8 cellular contexts compared by ENCODE assay signal in the genomic region with DNA sequence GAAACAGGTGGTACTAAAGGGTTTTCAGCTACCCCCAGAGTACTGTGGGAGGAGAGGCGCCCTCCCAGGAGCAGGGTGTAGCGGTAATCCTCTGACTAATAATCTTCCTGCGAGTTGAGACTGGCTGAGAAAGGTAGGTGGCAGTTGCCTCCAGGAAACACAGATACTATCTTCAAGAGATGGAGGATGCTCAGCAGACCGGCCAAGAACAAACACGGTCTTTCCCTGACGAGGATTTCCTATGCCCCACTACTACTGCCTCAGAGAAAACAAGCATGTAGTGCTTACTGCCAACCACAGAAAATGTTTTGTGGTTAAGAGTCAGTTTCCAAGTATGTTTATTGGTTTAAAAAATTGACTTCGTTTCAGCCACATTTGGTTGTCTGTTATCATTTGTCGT. TPM values are rescaled to one million over a fixed set of nuclear protein-coding genes. Genes with fewer than 3 reads are reported as not detected.
A peak's percentile ranks its signal among the peaks of the same experiment; 100 is the strongest.
DNase-seq lines count a peak whose midpoint lies in the region; ATAC-seq and TF ChIP-seq lines count a peak whose summit lies in the region.

No MANE protein-coding gene starts in this region.

- H3K27me3 ChIP-seq in mammary epithelial cell (ENCODE audit: insufficient read depth, low read length) (peaks cover 3% of the 10 kb centered on the region), psoas muscle (ENCODE audit: insufficient read depth in 3 of 3, low read length in 2 of 3) (no peaks in the 10 kb centered on the region)

- H4K20me1 ChIP-seq in mammary epithelial cell (ENCODE audit: insufficient read depth, low read length) = peaks cover 7% of the 10 kb centered on the region

- H2AFZ ChIP-seq in mammary epithelial cell (ENCODE audit: low read depth, low read length) = no peak overlapping the region

- in situ Hi-C loops in mammary epithelial cell (cut with MboI; ENCODE audit: low sequenced_read_pairs in 2 of 2) = no loop called here

- H3K36me3 ChIP-seq in mammary epithelial cell (ENCODE audit: insufficient read depth, low read length) = peaks cover 2% of the 10 kb centered on the region
- peaks cover 6 to 89% of the 10 kb centered on the region in 2 donors for H3K36me3 ChIP-seq in psoas muscle (ENCODE audit: insufficient read depth in 1 of 2, low read depth in 1 of 2)

- peak overlapping the region; percentile 25 for H3K4me2 ChIP-seq in mammary epithelial cell (ENCODE audit: insufficient read depth, low read depth, low read length)

- WGBS in mammary epithelial cell (ENCODE audit: low coverage, missing lambda C conversion rate) = 2% methylated on average over 8 of the region's 8 CpGs
- 76 to 84% (median 83%) methylated on average over 8 of the region's 8 CpGs for WGBS in psoas muscle, 3 donors

- TF ChIP-seq CTCF in mammary epithelial cell (conservative IDR thresholded peaks at IDR 0.05 in 1 of 2, IDR thresholded peaks at IDR 0.05 in 1 of 2; ENCODE audit: extremely low read depth in 1 of 2, insufficient read depth in 1 of 2, low read depth in 1 of 2, low read length in 2 of 2) (peak in 1 of 2 donors; percentile 17), psoas muscle (IDR thresholded peaks at IDR 0.05) (no peak)

- no peak overlapping the region for H3K9ac ChIP-seq in mammary epithelial cell (ENCODE audit: insufficient read depth, low read length)

- H3K27ac ChIP-seq in mammary epithelial cell (ENCODE audit: insufficient read depth, low read depth, low read length) (no peak overlapping the region), psoas muscle (no peak overlapping the region)

- intact Hi-C loops in mammary epithelial cell (cut with micrococcal nuclease) = loop anchor here (1.0 kb wide), 3 partner anchors 27 to 106 kb away; a partner anchor contains a TSS
- intact Hi-C loops in psoas muscle (cut with DNase I) = no loop called here

- CTCF ChIA-PET in mammary epithelial cell (lab: Charles Lee; ENCODE audit: low non-redundant PET) = no interaction called here

- no TSS peak for BruUV-seq in mammary epithelial cell (replicated peaks; lab: Mats Ljungman, UMichigan)

- ATAC-seq in GM18870 (IDR thresholded peaks at IDR 0.05; ENCODE audit: unreplicated experiment) (peak; percentile 84), HG03039 (IDR thresholded peaks at IDR 0.05; ENCODE audit: unreplicated experiment) (peak; percentile 71), psoas muscle (no peak)

- dilution Hi-C loops in mammary epithelial cell (cut with HindIII; ENCODE audit: low sequenced_read_pairs) = no loop called here

- peaks cover 28% of the 10 kb centered on the region for H3K4me1 ChIP-seq in mammary epithelial cell (ENCODE audit: insufficient read depth, low read length)
- peaks cover 6% of the 10 kb centered on the region for H3K4me1 ChIP-seq in psoas muscle

- H3K9me3 ChIP-seq in mammary epithelial cell (replicated peaks; ENCODE audit: insufficient read depth, low read length) = no peaks in the 10 kb centered on the region
- H3K9me3 ChIP-seq in psoas muscle = no peaks in the 10 kb centered on the region

- DNase-seq in T-helper 22 cell (ENCODE audit: low read depth) (peak; percentile 71), mammary epithelial cell (peak; percentile 98), RPMI8226 (no peak), psoas muscle (no peak), KG1 (lab: John Stamatoyannopoulos, UW) (no peak)
- peak; percentile 46 to 53 for DNase-seq in stimulated activated CD4-positive, alpha-beta T cell treated with anti-CD3 and anti-CD28 coated beads, Interleukin-15, amount 100 ng/mL, for 48 hours (ENCODE audit: low read depth in 2 of 2)

- H3K79me2 ChIP-seq in mammary epithelial cell (ENCODE audit: insufficient read depth, low read length) = no peaks in the 10 kb centered on the region

- no peak overlapping the region for H3K4me3 ChIP-seq in mammary epithelial cell (replicated peaks in 1 of 3; ENCODE audit: insufficient read depth in 1 of 3, low read depth in 2 of 3, low read length in 3 of 3)
- H3K4me3 ChIP-seq in psoas muscle = no peak overlapping the region

RNA-seq across cellular contexts. Expression of a gene that starts 26.8 kb away (rescaled TPM):
- total RNA-seq in mammary epithelial cell (10 to 100 TPM; 34.3 to 42.2 TPM), psoas muscle (10 to 100 TPM; 37.1 to 53.4 (median 51.1) TPM)
- polyA plus RNA-seq in mammary epithelial cell (20.7 TPM), psoas muscle (10 to 100 TPM; 23.2 to 56.3 (median 35.4) TPM)
- 23.8 TPM for polyA minus RNA-seq in mammary epithelial cell

RNA-seq across cellular contexts. Expression of a gene that starts 38.0 kb away (rescaled TPM):
- 10 to 100 TPM; 24.0 to 33.5 TPM for total RNA-seq in mammary epithelial cell
- polyA plus RNA-seq in mammary epithelial cell = 32.5 TPM
- 24.9 TPM for polyA minus RNA-seq in mammary epithelial cell
- 10 to 100 TPM; 20.9 to 38.8 (median 22.1) TPM for total RNA-seq in psoas muscle
- polyA plus RNA-seq in psoas muscle = 10 to 100 TPM; 18.1 to 92.3 (median 40.4) TPM

RNA-seq across cellular contexts. Expression of a gene that starts 42.0 kb away (rescaled TPM):
- total RNA-seq in mammary epithelial cell (not detected), psoas muscle (10 to 100 TPM in 1 of 4 donors, 1 to 10 TPM in 3; 3.1 to 49.1 (median 3.6) TPM)
- polyA plus RNA-seq in mammary epithelial cell (not detected), psoas muscle (1 to 10 TPM; 1.2 to 3.1 (median 1.6) TPM)
- not detected for polyA minus RNA-seq in mammary epithelial cell

Comparison
In these comparisons a context has a peak if more than half of its experiments do, and no peak if none do; other contexts are left out.
1. ATAC-seq: peak in GM18870 (single experiment) and HG03039 (single experiment); none in psoas muscle (0 of 4).
2. DNase-seq: peak in T-helper 22 cell (single experiment), mammary epithelial cell (single experiment) and stimulated activated CD4-positive, alpha-beta T cell treated with anti-CD3 and anti-CD28 coated beads, Interleukin-15, amount 100 ng/mL, for 48 hours (2 of 2); none in RPMI8226 (single experiment), psoas muscle (0 of 2) and KG1 (single experiment).
3. RNA of a gene that starts 42.0 kb away (total RNA-seq): 3.1 to 49.1 TPM in psoas muscle; not detected in mammary epithelial cell; every median in the first group is over 4 times any median in the second.